Comparison of ENCODE assay signal across 28 cellular contexts in the genomic region with DNA sequence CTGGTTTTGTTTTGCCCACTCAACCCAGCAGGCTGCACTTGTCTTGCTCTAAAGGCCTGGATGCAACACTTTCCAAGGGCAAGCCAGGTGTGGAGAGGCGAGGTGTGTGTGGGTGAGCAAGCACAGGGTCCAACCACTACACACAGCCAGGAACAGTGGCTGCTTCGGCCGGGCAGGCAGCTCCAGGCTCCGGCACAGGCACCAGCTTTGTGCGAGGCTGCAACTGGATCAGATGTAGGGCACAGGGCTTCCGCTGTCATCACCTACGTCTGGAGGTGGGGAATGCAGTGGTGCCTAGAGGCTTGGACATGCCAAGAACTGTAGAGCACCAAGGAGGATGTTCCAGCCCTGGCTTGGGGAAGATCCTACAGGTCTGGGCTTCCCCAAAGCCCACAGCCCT.
"Had no signal": no experiment of that assay in that cellular context is flagged by ENCODE, and none has a peak within 500 bp of the region (broad histone marks: within the 10 kb centered on the region; RNA-seq: fewer than 3 reads in every experiment).

No MANE protein-coding gene starts in this region.

- DNase-seq: activated CD4-positive, alpha-beta T cell treated with anti-CD3 and anti-CD28 coated beads for 1 hour; activated CD4-positive, alpha-beta T cell treated with anti-CD3 and anti-CD28 coated beads, Interleukin-2, amount 10 ng/mL, durations not matched to agents 24 days and 14 days; activated CD4-positive, alpha-beta T cell treated with anti-CD3 and anti-CD28 coated beads, Interleukin-2, amount 50 U/mL, for 48 hours; activated gamma-delta T cell treated with Interleukin-2 at 50 U/mL for 16 hours; activated naive CD4-positive, alpha-beta T cell treated with anti-CD3 and anti-CD28 coated beads, Interleukin-2, amount 10 ng/mL, durations not matched to agents 7 days and 5 days; activated naive CD8-positive, alpha-beta T cell treated with anti-CD3 and anti-CD28 coated beads for 36 hours; activated T-cell treated with anti-CD3 and anti-CD28 coated beads, Interleukin-2, amount 50 U/mL, for 4 hours; anterior cingulate cortex; caudate nucleus; IMR-90; KBM-7; NCI-H1048; NCI-H146; NCI-H187 treated with DMSO at 0.1 percent for 48 hours; NCI-H2081 treated with DMSO at 0.1 percent for 48 hours; NCI-H2171; NCI-H2227 treated with DMSO at 0.1 percent for 48 hours; NCI-H446 treated with DMSO at 0.1 percent for 48 hours; NCI-H526; NCI-H774; OCI-M1; SHP77 had no signal

- H3K9me3 Mint-ChIP-seq: activated CD4-positive, alpha-beta T cell treated with anti-CD3 and anti-CD28 coated beads, Interleukin-2, amount 10 ng/mL, durations not matched to agents 24 days and 14 days had no signal

- H3K4me1 ChIP-seq: breast epithelium, SJSA1 had no signal

- H3K27me3 Mint-ChIP-seq: activated CD4-positive, alpha-beta T cell treated with anti-CD3 and anti-CD28 coated beads, Interleukin-2, amount 10 ng/mL, durations not matched to agents 24 days and 14 days; activated naive CD4-positive, alpha-beta T cell treated with anti-CD3 and anti-CD28 coated beads, Interleukin-2, amount 10 ng/mL, durations not matched to agents 7 days and 5 days; activated naive CD8-positive, alpha-beta T cell treated with anti-CD3 and anti-CD28 coated beads for 36 hours; activated T-helper 17 cell treated with anti-CD3 and anti-CD28 coated beads, Interleukin-2, amount 50 U/mL, for 72 hours had no signal

- ATAC-seq: activated T-cell treated with anti-CD3 and anti-CD28 coated beads, Interleukin-2, amount 50 U/mL, for 4 hours; activated T-helper 17 cell treated with anti-CD3 and anti-CD28 coated beads, Interleukin-2, amount 50 U/mL, for 72 hours; SK-N-SH treated with all-trans-retinoic acid at 6 μM for 48 hours; WTC11 had no signal

- H3K4me3 ChIP-seq: breast epithelium, SJSA1 had no signal

- H3K36me3 Mint-ChIP-seq: activated naive CD4-positive, alpha-beta T cell treated with anti-CD3 and anti-CD28 coated beads, Interleukin-2, amount 10 ng/mL, durations not matched to agents 7 days and 5 days; activated naive CD8-positive, alpha-beta T cell treated with anti-CD3 and anti-CD28 coated beads for 36 hours had no signal

- H3K9me3 ChIP-seq: SJSA1 had no signal

- H3K27me3 ChIP-seq: breast epithelium, SJSA1 had no signal

- H3K4me1 Mint-ChIP-seq: activated CD4-positive, alpha-beta T cell treated with anti-CD3 and anti-CD28 coated beads, Interleukin-2, amount 10 ng/mL, durations not matched to agents 24 days and 14 days; activated naive CD4-positive, alpha-beta T cell treated with anti-CD3 and anti-CD28 coated beads, Interleukin-2, amount 10 ng/mL, durations not matched to agents 7 days and 5 days; activated naive CD8-positive, alpha-beta T cell treated with anti-CD3 and anti-CD28 coated beads for 36 hours; activated T-helper 17 cell treated with anti-CD3 and anti-CD28 coated beads, Interleukin-2, amount 50 U/mL, for 72 hours; WTC11 had no signal

- H3K36me3 ChIP-seq: breast epithelium, SJSA1 had no signal

- H3K4me3 Mint-ChIP-seq: activated CD4-positive, alpha-beta T cell treated with anti-CD3 and anti-CD28 coated beads, Interleukin-2, amount 10 ng/mL, durations not matched to agents 24 days and 14 days; activated naive CD4-positive, alpha-beta T cell treated with anti-CD3 and anti-CD28 coated beads, Interleukin-2, amount 10 ng/mL, durations not matched to agents 7 days and 5 days; activated naive CD8-positive, alpha-beta T cell treated with anti-CD3 and anti-CD28 coated beads for 36 hours; activated T-cell treated with anti-CD3 and anti-CD28 coated beads, Interleukin-2, amount 50 U/mL, for 4 hours; activated T-helper 17 cell treated with anti-CD3 and anti-CD28 coated beads, Interleukin-2, amount 50 U/mL, for 72 hours; T-helper 1 cell treated with Interleukin-12 subunit alpha and Interleukin-12 subunit beta and Interleukin-4 antibody, amounts not matched to agents 30 μg/mL and 1 μg/mL, for 36 hours; WTC11 had no signal

- H3K27ac Mint-ChIP-seq: activated CD4-positive, alpha-beta T cell treated with anti-CD3 and anti-CD28 coated beads, Interleukin-2, amount 10 ng/mL, durations not matched to agents 24 days and 14 days; activated naive CD4-positive, alpha-beta T cell treated with anti-CD3 and anti-CD28 coated beads, Interleukin-2, amount 10 ng/mL, durations not matched to agents 7 days and 5 days; activated naive CD8-positive, alpha-beta T cell treated with anti-CD3 and anti-CD28 coated beads for 36 hours; activated T-helper 17 cell treated with anti-CD3 and anti-CD28 coated beads, Interleukin-2, amount 50 U/mL, for 72 hours; T-helper 1 cell treated with Interleukin-12 subunit alpha and Interleukin-12 subunit beta and Interleukin-4 antibody, amounts not matched to agents 30 μg/mL and 1 μg/mL, for 36 hours; WTC11 had no signal

- H3K27ac ChIP-seq: breast epithelium, SJSA1 had no signal
